9 cellular contexts compared by ENCODE assay signal in the genomic region with DNA sequence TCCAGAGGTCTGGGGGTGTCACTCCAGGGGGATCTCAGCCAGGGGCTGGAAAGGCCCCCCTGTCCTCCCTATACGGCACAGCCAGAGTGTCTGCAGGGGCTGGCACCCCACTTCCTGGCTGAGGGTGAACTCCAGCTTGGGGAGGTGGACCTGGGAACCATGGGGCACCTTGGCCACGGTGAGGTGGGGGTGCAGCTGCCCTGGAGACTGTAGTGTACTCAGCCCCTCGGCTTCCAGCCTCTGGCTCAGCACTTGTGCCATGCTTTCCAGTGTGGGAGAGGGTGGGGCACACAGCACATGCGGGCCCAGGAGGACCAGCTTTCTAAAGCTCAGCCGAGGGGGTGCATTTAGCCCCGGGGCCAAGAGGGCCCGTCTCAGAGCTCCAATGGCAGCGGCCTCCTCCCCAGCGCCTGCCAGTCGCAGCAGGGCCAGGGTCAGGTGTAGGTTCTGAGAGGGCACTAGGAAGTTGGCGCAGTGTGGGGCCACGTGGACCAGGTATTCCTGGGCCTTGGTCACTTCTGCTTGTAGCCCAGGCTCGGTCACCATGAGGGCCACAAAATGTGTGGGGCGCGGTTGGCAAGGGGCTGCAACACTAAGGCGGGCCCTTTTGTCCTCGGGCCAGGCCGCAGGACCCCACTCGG. TPM values are rescaled to one million over a fixed set of nuclear protein-coding genes. Genes with fewer than 3 reads are reported as not detected.
DNase-seq lines count a peak whose midpoint lies in the region; ATAC-seq and TF ChIP-seq lines count a peak whose summit lies in the region.
"Had no signal": no experiment of that assay in that cellular context is flagged by ENCODE, and none has a peak within 500 bp of the region (broad histone marks: within the 10 kb centered on the region; RNA-seq: fewer than 3 reads in every experiment).

No MANE protein-coding gene starts in this region.

- no peak for ATAC-seq in WTC11
- no peak for ATAC-seq in stimulated activated effector memory CD8-positive, alpha-beta T cell treated with anti-CD3 and anti-CD28 coated beads, Interleukin-12 subunit alpha, Interleukin-12 subunit beta, amount 100 ng/mL, for 72 hours
- no peak for ATAC-seq in GM21381 (IDR thresholded peaks at IDR 0.05; ENCODE audit: unreplicated experiment)
- no peak for ATAC-seq in HG03565 (IDR thresholded peaks at IDR 0.05; ENCODE audit: unreplicated experiment)

- peak overlapping the region; percentile 58 for H3K4me3 Mint-ChIP-seq in WTC11
- H3K4me3 Mint-ChIP-seq in stimulated activated effector memory CD8-positive, alpha-beta T cell treated with anti-CD3 and anti-CD28 coated beads, Interleukin-12 subunit alpha, Interleukin-12 subunit beta, amount 100 ng/mL, for 72 hours = peak overlapping the region; percentile 81

- peaks cover 18% of the 10 kb centered on the region for H3K27me3 Mint-ChIP-seq in WTC11 (ENCODE audit: low read depth)

- no peaks in the 10 kb centered on the region for H3K9me3 ChIP-seq in right atrium auricular region

- H3K27ac ChIP-seq in right atrium auricular region = peak overlapping the region; percentile 96 to 97

- intact Hi-C loops in lower leg skin (cut with DNase I; ENCODE audit: low total_unique reads) = no loop called here

- peaks cover 29% of the 10 kb centered on the region for H3K36me3 Mint-ChIP-seq in WTC11
- peaks cover 60% of the 10 kb centered on the region for H3K36me3 Mint-ChIP-seq in stimulated activated effector memory CD8-positive, alpha-beta T cell treated with anti-CD3 and anti-CD28 coated beads, Interleukin-12 subunit alpha, Interleukin-12 subunit beta, amount 100 ng/mL, for 72 hours

- H3K36me3 ChIP-seq in right atrium auricular region = peaks cover 48% of the 10 kb centered on the region

- peaks cover 0 to 36% of the 10 kb centered on the region in 2 donors for H3K4me1 ChIP-seq in right atrium auricular region

- CTCF ChIA-PET in WTC11 (lab: Charles Lee) = interaction anchor here (0.6 to 2.6 kb wide), 10 partner anchors 12 to 1192 kb away, joined by 3 to 27 read pairs (median 4); partner anchors contain the start of genes LENG8 and U2AF2

- H3K27ac Mint-ChIP-seq in WTC11 = peak overlapping the region; percentile 44; the same call in 1 of the 2 replicates
- peak overlapping the region; percentile 76 for H3K27ac Mint-ChIP-seq in stimulated activated effector memory CD8-positive, alpha-beta T cell treated with anti-CD3 and anti-CD28 coated beads, Interleukin-12 subunit alpha, Interleukin-12 subunit beta, amount 100 ng/mL, for 72 hours

- no peaks in the 10 kb centered on the region for H3K27me3 ChIP-seq in right atrium auricular region

- H3K4me1 Mint-ChIP-seq in WTC11 = peaks cover 7% of the 10 kb centered on the region
- H3K4me1 Mint-ChIP-seq in stimulated activated effector memory CD8-positive, alpha-beta T cell treated with anti-CD3 and anti-CD28 coated beads, Interleukin-12 subunit alpha, Interleukin-12 subunit beta, amount 100 ng/mL, for 72 hours = peaks cover 50% of the 10 kb centered on the region

- no peak for TF ChIP-seq CTCF in WTC11 (IDR thresholded peaks at IDR 0.05)
- TF ChIP-seq CTCF in right atrium auricular region (IDR thresholded peaks at IDR 0.05) = no peak
- no peak for TF ChIP-seq CTCF in lower leg skin (IDR thresholded peaks at IDR 0.05)

- no peaks in the 10 kb centered on the region for H3K9me3 Mint-ChIP-seq in WTC11
- no peaks in the 10 kb centered on the region for H3K9me3 Mint-ChIP-seq in stimulated activated effector memory CD8-positive, alpha-beta T cell treated with anti-CD3 and anti-CD28 coated beads, Interleukin-12 subunit alpha, Interleukin-12 subunit beta, amount 100 ng/mL, for 72 hours

- 55 to 60% methylated on average over 7 to 15 of the region's 19 CpGs for WGBS in lower leg skin, 2 donors

- DNase-seq in DMS 273 (lab: John Stamatoyannopoulos, UW; ENCODE audit: unreplicated experiment) (peak; percentile 45), DMS 273 treated with DMSO at 0.1 percent for 48 hours (lab: John Stamatoyannopoulos, UW) (no peak), WTC11 (ENCODE audit: low spot score) (no peak), right atrium auricular region (ENCODE audit: low spot score) (no peak), lower leg skin (ENCODE audit: low spot score in 2 of 2) (no peak)
- DNase-seq in stimulated activated effector memory CD8-positive, alpha-beta T cell treated with anti-CD3 and anti-CD28 coated beads, Interleukin-12 subunit alpha, Interleukin-12 subunit beta, amount 100 ng/mL, for 72 hours (ENCODE audit: low spot score in 2 of 2) = no peak
- DNase-seq: 8988T had no signal

- TF ChIP-seq POLR2A in lower leg skin (IDR thresholded peaks at IDR 0.05) = no peak

- POLR2A ChIA-PET in WTC11 (lab: Charles Lee) = interaction anchor here (1.1 kb wide), 1 partner anchor 13 kb away, joined by 7 read pairs; the partner anchor contains the start of gene LENG8

- H3K4me3 ChIP-seq in right atrium auricular region (peak overlapping the region; percentile 53 to 72), lower leg skin (ENCODE audit: low read depth, poor library complexity, severe bottlenecking) (no peak overlapping the region)

TF ChIP-seq in WTC11, 78 proteins besides CTCF, POLR2A, EP300 and RAD21:
- peak; percentile 7; the same call in 1 of the 2 replicates for TF ChIP-seq ZNF416 (CRISPR knock-in tag; IDR thresholded peaks at IDR 0.05)
- TF ChIP-seq MAX (CRISPR knock-in tag; IDR thresholded peaks at IDR 0.05) = no peak

RNA-seq across cellular contexts. Expression of gene LENG9, which starts 1.4 kb away (rescaled TPM):
- total RNA-seq in WTC11 (2021) (6.1 to 7.5 TPM (median 6.9 TPM) in 3 replicates), right atrium auricular region (1 to 10 TPM; 2.1 to 4.9 TPM), lower leg skin (1 to 10 TPM; 4.5 to 9.2 (median 6.5) TPM)

RNA-seq across cellular contexts. Expression of gene CDC42EP5, which starts 10.9 kb away (rescaled TPM):
- 11.5 to 19.8 TPM (median 18.3 TPM) in 3 replicates for total RNA-seq in WTC11 (2021)
- total RNA-seq in right atrium auricular region = 10 to 100 TPM; 11.4 to 15.2 TPM
- 10 to 100 TPM in 2 of 4 donors, 1 to 10 TPM in 2; 5.5 to 21.8 (median 9.6) TPM for total RNA-seq in lower leg skin

RNA-seq across cellular contexts. Expression of gene LENG8, which starts 13.2 kb away (rescaled TPM):
- total RNA-seq in WTC11 (2021) (175 to 187 TPM (median 187 TPM) in 3 replicates), right atrium auricular region (10 to 100 TPM; 32.1 to 36.4 TPM), lower leg skin (100 to 1,000 TPM in 1 of 4 donors, 10 to 100 TPM in 3; 57.9 to 195 (median 64.1) TPM)

RNA-seq across cellular contexts. Expression of gene LAIR2, which starts 40.4 kb away (rescaled TPM):
- not detected in 3 replicates for total RNA-seq in WTC11 (2021)
- not detected for total RNA-seq in right atrium auricular region
- total RNA-seq in lower leg skin = not detected

RNA-seq across cellular contexts. Expression of gene TTYH1, which starts 46.9 kb away (rescaled TPM):
- total RNA-seq in WTC11 (2021) (35.9 to 38.2 TPM (median 37.1 TPM) in 3 replicates), right atrium auricular region (1 to 10 TPM; 1.7 to 2.7 TPM), lower leg skin (10 to 100 TPM in 2 of 4 donors, 1 to 10 TPM in 1, under 1 TPM in 1; 0.63 to 17.8 (median 10.8) TPM)
